In genomic region chr9:16670791-16671190, GRCh38 we compare ENCODE assay signal across 1 cellular context.
TF ChIP-seq lines count a peak whose summit lies in the region.

No MANE protein-coding gene starts in this region.

TF ChIP-seq in GM23338, 12 proteins besides CTCF, POLR2A, EP300 and RAD21 (continued from another document):
- TF ChIP-seq, protein P1, sequence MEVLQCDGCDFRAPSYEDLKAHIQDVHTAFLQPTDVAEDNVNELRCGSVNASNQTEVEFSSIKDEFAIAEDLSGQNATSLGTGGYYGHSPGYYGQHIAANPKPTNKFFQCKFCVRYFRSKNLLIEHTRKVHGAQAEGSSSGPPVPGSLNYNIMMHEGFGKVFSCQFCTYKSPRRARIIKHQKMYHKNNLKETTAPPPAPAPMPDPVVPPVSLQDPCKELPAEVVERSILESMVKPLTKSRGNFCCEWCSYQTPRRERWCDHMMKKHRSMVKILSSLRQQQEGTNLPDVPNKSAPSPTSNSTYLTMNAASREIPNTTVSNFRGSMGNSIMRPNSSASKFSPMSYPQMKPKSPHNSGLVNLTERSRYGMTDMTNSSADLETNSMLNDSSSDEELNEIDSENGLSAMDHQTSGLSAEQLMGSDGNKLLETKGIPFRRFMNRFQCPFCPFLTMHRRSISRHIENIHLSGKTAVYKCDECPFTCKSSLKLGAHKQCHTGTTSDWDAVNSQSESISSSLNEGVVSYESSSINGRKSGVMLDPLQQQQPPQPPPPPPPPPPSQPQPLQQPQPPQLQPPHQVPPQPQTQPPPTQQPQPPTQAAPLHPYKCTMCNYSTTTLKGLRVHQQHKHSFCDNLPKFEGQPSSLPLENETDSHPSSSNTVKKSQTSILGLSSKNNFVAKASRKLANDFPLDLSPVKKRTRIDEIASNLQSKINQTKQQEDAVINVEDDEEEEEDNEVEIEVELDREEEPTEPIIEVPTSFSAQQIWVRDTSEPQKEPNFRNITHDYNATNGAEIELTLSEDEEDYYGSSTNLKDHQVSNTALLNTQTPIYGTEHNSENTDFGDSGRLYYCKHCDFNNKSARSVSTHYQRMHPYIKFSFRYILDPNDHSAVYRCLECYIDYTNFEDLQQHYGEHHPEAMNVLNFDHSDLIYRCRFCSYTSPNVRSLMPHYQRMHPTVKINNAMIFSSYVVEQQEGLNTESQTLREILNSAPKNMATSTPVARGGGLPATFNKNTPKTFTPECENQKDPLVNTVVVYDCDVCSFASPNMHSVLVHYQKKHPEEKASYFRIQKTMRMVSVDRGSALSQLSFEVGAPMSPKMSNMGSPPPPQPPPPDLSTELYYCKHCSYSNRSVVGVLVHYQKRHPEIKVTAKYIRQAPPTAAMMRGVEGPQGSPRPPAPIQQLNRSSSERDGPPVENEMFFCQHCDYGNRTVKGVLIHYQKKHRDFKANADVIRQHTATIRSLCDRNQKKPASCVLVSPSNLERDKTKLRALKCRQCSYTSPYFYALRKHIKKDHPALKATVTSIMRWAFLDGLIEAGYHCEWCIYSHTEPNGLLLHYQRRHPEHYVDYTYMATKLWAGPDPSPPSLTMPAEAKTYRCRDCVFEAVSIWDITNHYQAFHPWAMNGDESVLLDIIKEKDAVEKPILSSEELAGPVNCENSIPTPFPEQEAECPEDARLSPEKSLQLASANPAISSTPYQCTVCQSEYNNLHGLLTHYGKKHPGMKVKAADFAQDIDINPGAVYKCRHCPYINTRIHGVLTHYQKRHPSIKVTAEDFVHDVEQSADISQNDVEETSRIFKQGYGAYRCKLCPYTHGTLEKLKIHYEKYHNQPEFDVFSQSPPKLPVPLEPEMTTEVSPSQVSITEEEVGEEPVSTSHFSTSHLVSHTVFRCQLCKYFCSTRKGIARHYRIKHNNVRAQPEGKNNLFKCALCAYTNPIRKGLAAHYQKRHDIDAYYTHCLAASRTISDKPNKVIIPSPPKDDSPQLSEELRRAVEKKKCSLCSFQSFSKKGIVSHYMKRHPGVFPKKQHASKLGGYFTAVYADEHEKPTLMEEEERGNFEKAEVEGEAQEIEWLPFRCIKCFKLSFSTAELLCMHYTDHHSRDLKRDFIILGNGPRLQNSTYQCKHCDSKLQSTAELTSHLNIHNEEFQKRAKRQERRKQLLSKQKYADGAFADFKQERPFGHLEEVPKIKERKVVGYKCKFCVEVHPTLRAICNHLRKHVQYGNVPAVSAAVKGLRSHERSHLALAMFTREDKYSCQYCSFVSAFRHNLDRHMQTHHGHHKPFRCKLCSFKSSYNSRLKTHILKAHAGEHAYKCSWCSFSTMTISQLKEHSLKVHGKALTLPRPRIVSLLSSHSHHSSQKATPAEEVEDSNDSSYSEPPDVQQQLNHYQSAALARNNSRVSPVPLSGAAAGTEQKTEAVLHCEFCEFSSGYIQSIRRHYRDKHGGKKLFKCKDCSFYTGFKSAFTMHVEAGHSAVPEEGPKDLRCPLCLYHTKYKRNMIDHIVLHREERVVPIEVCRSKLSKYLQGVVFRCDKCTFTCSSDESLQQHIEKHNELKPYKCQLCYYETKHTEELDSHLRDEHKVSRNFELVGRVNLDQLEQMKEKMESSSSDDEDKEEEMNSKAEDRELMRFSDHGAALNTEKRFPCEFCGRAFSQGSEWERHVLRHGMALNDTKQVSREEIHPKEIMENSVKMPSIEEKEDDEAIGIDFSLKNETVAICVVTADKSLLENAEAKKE (CRISPR knock-in tag; IDR thresholded peaks at IDR 0.05), result no peak
- no peak for TF ChIP-seq NANOG (IDR thresholded peaks at IDR 0.05; ENCODE audit: borderline replicate concordance)
